ENCODE assay signal across 14 cellular contexts in genomic region chr5:51382508-51382758, GRCh38. TPM values are rescaled to one million over a fixed set of nuclear protein-coding genes. Genes with fewer than 3 reads are reported as not detected.
DNase-seq lines count a peak whose midpoint lies in the region; ATAC-seq, FAIRE-seq and TF ChIP-seq lines count a peak whose summit lies in the region.
"Had no signal": no experiment of that assay in that cellular context is flagged by ENCODE, and none has a peak within 500 bp of the region (broad histone marks: within the 10 kb centered on the region; RNA-seq: fewer than 3 reads in every experiment).

No MANE protein-coding gene starts in this region.

- H3K4me3 Mint-ChIP-seq in astrocyte (ENCODE audit: unreplicated experiment): peak overlapping the region; percentile 92

- ATAC-seq in GM18511 (IDR thresholded peaks at IDR 0.05; ENCODE audit: unreplicated experiment): no peak

- no peak for DNase-seq in astrocyte (ENCODE audit: low read depth)
- no peak for DNase-seq in smooth muscle cell (lab: John Stamatoyannopoulos, UW; ENCODE audit: unreplicated experiment)
- no peak for DNase-seq in amygdala (lab: John Stamatoyannopoulos, UW)
- no peak for DNase-seq in activated effector memory CD4-positive, alpha-beta T cell treated with anti-CD3 and anti-CD28 coated beads, Interleukin-2, amount 50 U/mL, for 16 hours
- no peak for DNase-seq in stimulated activated CD4-positive, alpha-beta T cell treated with anti-CD3 and anti-CD28 coated beads, Interleukin-1b, Interleukin-23, amount 100 ng/mL, for 48 hours
- DNase-seq: activated CD4-positive, alpha-beta T cell treated with anti-CD3 and anti-CD28 coated beads for 4 hours; GDM1; naive B cell had no signal

- H3K9ac ChIP-seq in HUES64 (ENCODE audit: low read depth, low read length) (no peak overlapping the region), astrocyte (ENCODE audit: low read length) (no peak overlapping the region), iPS-15b (ENCODE audit: low read depth, low read length) (no peak overlapping the region), smooth muscle cell (ENCODE audit: low read depth) (no peak overlapping the region)
- H3K9ac ChIP-seq: KMS-11 had no signal

- H3K27me3 ChIP-seq in HUES64 (ENCODE audit: insufficient read depth, low read length) (peaks cover 99% of the 10 kb centered on the region), astrocyte (ENCODE audit: insufficient read depth, low read length) (peaks cover 89% of the 10 kb centered on the region), iPS-15b (ENCODE audit: control insufficient read depth, insufficient read depth, low read length) (peaks cover 92% of the 10 kb centered on the region), smooth muscle cell (ENCODE audit: low read depth) (peaks cover 87% of the 10 kb centered on the region)

- no peaks in the 10 kb centered on the region for H3K9me3 Mint-ChIP-seq in astrocyte (ENCODE audit: unreplicated experiment)

- no peaks in the 10 kb centered on the region for H3F3A ChIP-seq in smooth muscle cell (ENCODE audit: low read depth)

- H3K79me2 ChIP-seq in astrocyte (ENCODE audit: insufficient read depth, low read length) (no peaks in the 10 kb centered on the region), smooth muscle cell (ENCODE audit: low read depth) (peaks cover 25% of the 10 kb centered on the region)

- no peaks in the 10 kb centered on the region for H4K20me1 ChIP-seq in astrocyte (ENCODE audit: insufficient read depth, low read length)
- H4K20me1 ChIP-seq in smooth muscle cell (ENCODE audit: low read depth): no peaks in the 10 kb centered on the region

- H3K36me3 ChIP-seq in HUES64 (ENCODE audit: insufficient read depth, low read length) (no peaks in the 10 kb centered on the region), astrocyte (ENCODE audit: insufficient read depth, low read length) (no peaks in the 10 kb centered on the region), iPS-15b (ENCODE audit: control insufficient read depth, insufficient read depth, low read length) (no peaks in the 10 kb centered on the region), smooth muscle cell (ENCODE audit: low read depth) (no peaks in the 10 kb centered on the region)

- peak overlapping the region; percentile 59 for H3K4me3 ChIP-seq in HUES64 (ENCODE audit: low read length)
- H3K4me3 ChIP-seq in astrocyte (ENCODE audit: insufficient read depth, low read depth, low read length): peak overlapping the region; percentile 45
- peak overlapping the region; percentile 43 for H3K4me3 ChIP-seq in iPS-15b (ENCODE audit: low read depth, low read length)
- H3K4me3 ChIP-seq in smooth muscle cell: peak overlapping the region; percentile 75

- H3K27ac Mint-ChIP-seq in astrocyte (ENCODE audit: unreplicated experiment): no peak overlapping the region
- H3K27ac Mint-ChIP-seq: activated naive CD4-positive, alpha-beta T cell treated with anti-CD3 and anti-CD28 coated beads, Interleukin-2, amount 50 U/mL, for 72 hours; naive B cell had no signal

- H3K9me3 ChIP-seq in HUES64 (ENCODE audit: insufficient read depth, low read depth, low read length) (no peaks in the 10 kb centered on the region), astrocyte (ENCODE audit: insufficient read depth, low read depth, low read length) (no peaks in the 10 kb centered on the region), iPS-15b (ENCODE audit: control insufficient read depth, insufficient read depth, low read length) (no peaks in the 10 kb centered on the region), smooth muscle cell (replicated peaks; ENCODE audit: low read depth) (no peaks in the 10 kb centered on the region)

- WGBS in HUES64: 1% methylated on average over 9 of the region's 12 CpGs
- WGBS in smooth muscle cell (ENCODE audit: low lambda C conversion rate): 1% methylated on average over 12 of the region's 12 CpGs

- no peaks in the 10 kb centered on the region for H3K36me3 Mint-ChIP-seq in astrocyte (ENCODE audit: low read depth, unreplicated experiment)

- no peak overlapping the region for H3K27ac ChIP-seq in HUES64 (ENCODE audit: low read depth, low read length)
- H3K27ac ChIP-seq in astrocyte (ENCODE audit: low read depth, low read length): no peak overlapping the region
- no peak overlapping the region for H3K27ac ChIP-seq in smooth muscle cell (ENCODE audit: low read depth)
- H3K27ac ChIP-seq: KMS-11 had no signal

- no peak for FAIRE-seq in astrocyte (lab: Jason Lieb, UNC)
- FAIRE-seq: RCC 7860 had no signal

- peaks cover 18% of the 10 kb centered on the region for H3K4me1 Mint-ChIP-seq in astrocyte (ENCODE audit: low read depth, unreplicated experiment)

- TF ChIP-seq CTCF in astrocyte (IDR thresholded peaks at IDR 0.05; ENCODE audit: insufficient read depth, low read depth, low read length): no peak
- TF ChIP-seq CTCF in smooth muscle cell (IDR thresholded peaks at IDR 0.05; ENCODE audit: borderline replicate concordance, insufficient read depth, poor library complexity, severe bottlenecking): no peak

- H2AFZ ChIP-seq in astrocyte (ENCODE audit: low read depth, low read length) (peak overlapping the region; percentile 86), smooth muscle cell (ENCODE audit: low read depth) (peak overlapping the region; percentile 64)

- H3K4me2 ChIP-seq in astrocyte (ENCODE audit: low read length) (peak overlapping the region; percentile 83), smooth muscle cell (peak overlapping the region; percentile 90)
- H3K4me2 ChIP-seq: KMS-11 had no signal

- peaks cover 71% of the 10 kb centered on the region for H3K4me1 ChIP-seq in HUES64 (ENCODE audit: insufficient read depth, low read length)
- peaks cover 4% of the 10 kb centered on the region for H3K4me1 ChIP-seq in astrocyte (ENCODE audit: insufficient read depth, low read length)
- peaks cover 36% of the 10 kb centered on the region for H3K4me1 ChIP-seq in iPS-15b (ENCODE audit: control insufficient read depth, insufficient read depth, low read length)
- H3K4me1 ChIP-seq in smooth muscle cell (ENCODE audit: low read depth): peaks cover 21% of the 10 kb centered on the region

- H3K27me3 Mint-ChIP-seq in astrocyte (ENCODE audit: low read depth, unreplicated experiment): peaks cover 89% of the 10 kb centered on the region

RNA-seq across cellular contexts. Expression of gene ISL1, which starts 0.8 kb away (rescaled TPM):
- 0.90 TPM for polyA plus RNA-seq in HUES64 (2013, experiment 1 of 2)
- 0.51 TPM for polyA plus RNA-seq in HUES64 (2013, experiment 2 of 2)
- 1.8 and 5.4 TPM in 2 replicates for total RNA-seq in astrocyte
- 6.7 and 16.0 TPM in 2 replicates for total RNA-seq in smooth muscle cell
- polyA plus RNA-seq in smooth muscle cell: 3.6 and 17.3 TPM in 2 replicates
- total RNA-seq: activated naive CD4-positive, alpha-beta T cell treated with anti-CD3 and anti-CD28 coated beads, Interleukin-2, amount 50 U/mL, for 72 hours had no signal
